Comparison of ENCODE assay signal across 28 cellular contexts in the genomic region with DNA sequence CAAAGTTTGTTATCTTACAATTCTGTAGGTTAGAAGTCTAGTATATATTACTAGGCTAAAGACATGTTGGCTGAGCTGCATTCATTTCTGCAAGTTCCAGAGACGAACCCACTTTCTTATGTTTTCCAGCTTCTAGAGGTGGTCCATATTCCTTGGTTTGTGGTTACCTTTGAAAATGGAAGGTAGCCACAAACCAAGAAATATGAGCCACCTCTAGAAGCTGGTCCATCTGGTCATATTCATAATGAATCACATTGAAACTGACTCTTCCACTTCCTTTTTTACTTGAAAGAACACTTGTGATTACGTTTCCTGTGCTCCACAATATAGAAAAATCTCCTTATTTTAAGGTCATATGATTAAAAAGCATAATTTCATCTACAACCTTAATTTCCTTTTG.
DNase-seq lines count a peak whose midpoint lies in the region; ATAC-seq and TF ChIP-seq lines count a peak whose summit lies in the region.
"Had no signal": no experiment of that assay in that cellular context is flagged by ENCODE, and none has a peak within 500 bp of the region (broad histone marks: within the 10 kb centered on the region; RNA-seq: fewer than 3 reads in every experiment).

No MANE protein-coding gene starts in this region.

- TF ChIP-seq CTCF in RWPE2 (IDR thresholded peaks at IDR 0.05; ENCODE audit: poor library complexity, severe bottlenecking) (no peak), fibroblast of mammary gland (conservative IDR thresholded peaks at IDR 0.05; ENCODE audit: control insufficient read depth, insufficient read depth, low read depth, low read length) (no peak)

- DNase-seq in ELR (ENCODE audit: low read depth) (peak; percentile 68), KBM-7 (peak; percentile 9), RWPE2 (ENCODE audit: low spot score) (no peak), fibroblast of mammary gland (ENCODE audit: low read depth) (peak; percentile 18), DMS79 treated with DMSO at 0.1 percent for 48 hours (lab: John Stamatoyannopoulos, UW) (no peak)
- DNase-seq in activated CD4-positive, alpha-beta T cell treated with anti-CD3 and anti-CD28 coated beads for 36 hours: no peak
- DNase-seq: activated CD4-positive, alpha-beta T cell treated with anti-CD3 and anti-CD28 coated beads, Interleukin-2, amount 50 U/mL, for 1 hour; aorta; cerebellar nuclear complex; COR-L47; DND-41; heart right ventricle; IMR-90; left lung; MG63; naive thymus-derived CD4-positive, alpha-beta T cell; NCI-H1436 treated with DMSO at 0.1 percent for 48 hours; NCI-H2107; NCI-H510A treated with DMSO at 0.1 percent for 48 hours; stimulated activated CD4-positive, alpha-beta T cell treated with anti-CD3 and anti-CD28 coated beads, Interleukin-2, amount 100 ng/mL, for 48 hours; T-helper 9 cell had no signal

- ATAC-seq in RWPE2 (ENCODE audit: low read depth) (peak; percentile 42; the same call in 1 of the 3 replicates), GM21390 (IDR thresholded peaks at IDR 0.05; ENCODE audit: unreplicated experiment) (no peak), HG02571 (IDR thresholded peaks at IDR 0.05; ENCODE audit: unreplicated experiment) (no peak)
- no peak for ATAC-seq in activated CD4-positive, alpha-beta T cell treated with anti-CD3 and anti-CD28 coated beads for 36 hours
- ATAC-seq: activated naive CD4-positive, alpha-beta T cell treated with anti-CD3 and anti-CD28 coated beads, Interleukin-2, amount 50 U/mL, for 72 hours; heart right ventricle; left lung; naive thymus-derived CD4-positive, alpha-beta T cell; stimulated activated effector memory CD8-positive, alpha-beta T cell treated with anti-CD3 and anti-CD28 coated beads, Interleukin-12 subunit alpha, Interleukin-12 subunit beta, amount 100 ng/mL, for 72 hours had no signal

- no peaks in the 10 kb centered on the region for H3K27me3 Mint-ChIP-seq in activated CD4-positive, alpha-beta T cell treated with anti-CD3 and anti-CD28 coated beads for 36 hours
- H3K27me3 Mint-ChIP-seq: naive thymus-derived CD4-positive, alpha-beta T cell had no signal

- H3K9me3 Mint-ChIP-seq in activated CD4-positive, alpha-beta T cell treated with anti-CD3 and anti-CD28 coated beads for 36 hours (ENCODE audit: low read depth): peaks cover 13% of the 10 kb centered on the region

- H3K4me3 ChIP-seq in RWPE2 (ENCODE audit: severe bottlenecking) (no peak overlapping the region), fibroblast of mammary gland (ENCODE audit: control insufficient read depth, low read depth, low read length) (no peak overlapping the region)
- H3K4me3 ChIP-seq: BLaER1 treated with 17β-estradiol and CSF1 and Interleukin-3, amounts not matched to agents 10 nM and 100 nM; HAP-1; heart right ventricle; left lung; MG63; suprapubic skin had no signal

- H3K9me3 ChIP-seq in RWPE2 (ENCODE audit: severe bottlenecking): no peaks in the 10 kb centered on the region
- H3K9me3 ChIP-seq: HAP-1, MG63 had no signal

- H3K27ac ChIP-seq in RWPE2 (ENCODE audit: poor library complexity, severe bottlenecking): peak overlapping the region; percentile 66
- H3K27ac ChIP-seq: BLaER1 treated with 17β-estradiol and CSF1 and Interleukin-3, amounts not matched to agents 10 nM and 100 nM; heart right ventricle; left lung; suprapubic skin had no signal

- H3K36me3 ChIP-seq in RWPE2 (ENCODE audit: low read depth): no peaks in the 10 kb centered on the region
- H3K36me3 ChIP-seq: HAP-1, heart right ventricle, left lung, MG63, suprapubic skin had no signal

- intact Hi-C loops in activated CD4-positive, alpha-beta T cell treated with anti-CD3 and anti-CD28 coated beads for 36 hours (cut with DNase I, micrococcal nuclease): no loop called here

- H3K4me1 ChIP-seq in RWPE2 (ENCODE audit: insufficient read depth, poor library complexity, severe bottlenecking): peaks cover 29% of the 10 kb centered on the region
- H3K4me1 ChIP-seq: HAP-1, heart right ventricle, left lung, suprapubic skin had no signal

- POLR2A ChIA-PET in activated CD4-positive, alpha-beta T cell treated with anti-CD3 and anti-CD28 coated beads for 36 hours (lab: Charles Lee): no interaction called here

- H3K4me1 Mint-ChIP-seq in activated CD4-positive, alpha-beta T cell treated with anti-CD3 and anti-CD28 coated beads for 36 hours: no peaks in the 10 kb centered on the region
- H3K4me1 Mint-ChIP-seq: naive thymus-derived CD4-positive, alpha-beta T cell; stimulated activated effector memory CD8-positive, alpha-beta T cell treated with anti-CD3 and anti-CD28 coated beads, Interleukin-12 subunit alpha, Interleukin-12 subunit beta, amount 100 ng/mL, for 72 hours had no signal

- in situ Hi-C loops in KBM-7 (cut with MboI; ENCODE audit: low pct_unique_long_range_greater_than_20kb, low sequenced_read_pairs): no loop called here

- no peak overlapping the region for H3K27ac Mint-ChIP-seq in activated CD4-positive, alpha-beta T cell treated with anti-CD3 and anti-CD28 coated beads for 36 hours
- H3K27ac Mint-ChIP-seq: activated naive CD4-positive, alpha-beta T cell treated with anti-CD3 and anti-CD28 coated beads, Interleukin-2, amount 50 U/mL, for 72 hours; naive thymus-derived CD4-positive, alpha-beta T cell; stimulated activated effector memory CD8-positive, alpha-beta T cell treated with anti-CD3 and anti-CD28 coated beads, Interleukin-12 subunit alpha, Interleukin-12 subunit beta, amount 100 ng/mL, for 72 hours had no signal

- CTCF ChIA-PET in activated CD4-positive, alpha-beta T cell treated with anti-CD3 and anti-CD28 coated beads for 36 hours (lab: Charles Lee): no interaction called here

- no peaks in the 10 kb centered on the region for H3K36me3 Mint-ChIP-seq in activated CD4-positive, alpha-beta T cell treated with anti-CD3 and anti-CD28 coated beads for 36 hours (ENCODE audit: low read depth)
- H3K36me3 Mint-ChIP-seq: naive thymus-derived CD4-positive, alpha-beta T cell; stimulated activated effector memory CD8-positive, alpha-beta T cell treated with anti-CD3 and anti-CD28 coated beads, Interleukin-12 subunit alpha, Interleukin-12 subunit beta, amount 100 ng/mL, for 72 hours had no signal

- no peaks in the 10 kb centered on the region for H3K27me3 ChIP-seq in RWPE2 (ENCODE audit: insufficient read depth, poor library complexity, severe bottlenecking)
- H3K27me3 ChIP-seq: BLaER1 treated with 17β-estradiol and CSF1 and Interleukin-3, amounts not matched to agents 10 nM and 100 nM; heart right ventricle; left lung; MG63; suprapubic skin had no signal

- no peak overlapping the region for H3K4me3 Mint-ChIP-seq in activated CD4-positive, alpha-beta T cell treated with anti-CD3 and anti-CD28 coated beads for 36 hours
- H3K4me3 Mint-ChIP-seq: naive thymus-derived CD4-positive, alpha-beta T cell; stimulated activated effector memory CD8-positive, alpha-beta T cell treated with anti-CD3 and anti-CD28 coated beads, Interleukin-12 subunit alpha, Interleukin-12 subunit beta, amount 100 ng/mL, for 72 hours had no signal

Comparison
In these comparisons a context has a peak if more than half of its experiments do, and no peak if none do; other contexts are left out.
1. DNase-seq: peak in ELR (single experiment), KBM-7 (single experiment) and fibroblast of mammary gland (single experiment); none in RWPE2 (single experiment), activated CD4-positive, alpha-beta T cell treated with anti-CD3 and anti-CD28 coated beads for 36 hours (single experiment) and DMS79 treated with DMSO at 0.1 percent for 48 hours (single experiment).